In the genomic region with DNA sequence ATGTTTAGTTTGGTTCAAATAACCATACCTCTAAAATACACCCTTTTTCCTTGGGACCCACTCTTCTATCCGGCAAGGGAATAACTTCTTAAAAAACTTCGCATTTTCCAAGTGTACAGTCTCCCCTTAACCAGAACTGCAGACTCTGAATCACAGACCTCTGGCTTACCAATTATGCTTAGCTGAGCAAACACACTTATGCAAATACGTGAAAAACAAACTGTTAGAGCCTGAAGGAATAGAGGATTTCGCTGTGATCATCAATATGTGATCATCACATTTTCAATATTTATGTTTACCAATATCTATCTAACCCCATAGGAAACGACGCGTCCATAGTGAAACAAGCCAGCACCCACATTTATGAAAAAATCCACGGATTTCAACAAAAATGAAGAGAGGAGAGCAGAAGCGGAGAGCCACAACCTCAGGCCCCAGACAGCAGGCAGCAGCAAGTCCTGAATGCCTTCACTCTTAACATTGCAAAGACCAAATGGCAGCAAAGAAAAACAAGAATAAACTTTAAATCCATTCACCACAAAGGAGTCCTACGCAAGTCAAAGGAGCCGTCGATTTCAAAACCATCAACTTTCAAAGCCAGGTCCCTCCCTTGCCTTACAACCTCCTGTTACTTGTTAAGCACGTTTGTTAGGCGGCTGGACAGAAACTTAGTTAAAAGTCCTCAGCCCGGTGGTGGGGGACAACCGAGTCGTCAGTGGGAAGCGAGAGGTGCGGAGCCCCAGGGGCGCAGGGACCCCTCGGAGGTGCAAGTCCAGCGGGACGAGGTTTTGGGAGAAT, we compare ENCODE assay signal across 8 cellular contexts. TPM values are rescaled to one million over a fixed set of nuclear protein-coding genes. Genes with fewer than 3 reads are reported as not detected.
DNase-seq lines count a peak whose midpoint lies in the region; ATAC-seq, FAIRE-seq and TF ChIP-seq lines count a peak whose summit lies in the region.

No MANE protein-coding gene starts in this region.

- POLR2A ChIA-PET in OCI-LY7 (lab: Charles Lee), result interaction anchor here (0.6 kb wide), 1 partner anchor 241 kb away, joined by 3 read pairs; no protein-coding TSS in a partner anchor

- no peak overlapping the region for H3K27ac Mint-ChIP-seq in stimulated activated memory B cell treated with anti-CD40 and anti-IgM and Interleukin-4, amounts not matched to agents 10 μg/mL and 1 μg/mL and 100 μg/mL, for 72 hours

- H3K27ac ChIP-seq in heart right ventricle (peak overlapping the region; percentile 52 to 91 (median 78)), OCI-LY7 (ENCODE audit: low read depth, low read length, poor library complexity, severe bottlenecking) (no peak overlapping the region)

- no peak overlapping the region for H3K4me2 ChIP-seq in OCI-LY7 (ENCODE audit: low read length)

- no peaks in the 10 kb centered on the region for H3K9me2 ChIP-seq in OCI-LY7 (ENCODE audit: insufficient read depth, low read length)

- H3K9me3 ChIP-seq in heart right ventricle (no peaks in the 10 kb centered on the region), OCI-LY7 (ENCODE audit: low read length) (no peaks in the 10 kb centered on the region)

- CTCF ChIA-PET in OCI-LY7 (lab: Charles Lee; ENCODE audit: unreplicated experiment), result no interaction called here

- peaks cover 4% of the 10 kb centered on the region for H3K36me3 Mint-ChIP-seq in stimulated activated memory B cell treated with anti-CD40 and anti-IgM and Interleukin-4, amounts not matched to agents 10 μg/mL and 1 μg/mL and 100 μg/mL, for 72 hours

- peaks cover 0 to 33% (median 6%) of the 10 kb centered on the region in 9 donors for H3K4me1 ChIP-seq in heart right ventricle
- H3K4me1 ChIP-seq in OCI-LY7 (ENCODE audit: insufficient read depth, low read length, poor library complexity, severe bottlenecking), result no peaks in the 10 kb centered on the region

- H3K36me3 ChIP-seq in heart right ventricle, result no peaks in the 10 kb centered on the region
- no peaks in the 10 kb centered on the region for H3K36me3 ChIP-seq in OCI-LY7 (ENCODE audit: insufficient read depth, low read length)

- peaks cover 15% of the 10 kb centered on the region for H3K4me1 Mint-ChIP-seq in stimulated activated memory B cell treated with anti-CD40 and anti-IgM and Interleukin-4, amounts not matched to agents 10 μg/mL and 1 μg/mL and 100 μg/mL, for 72 hours

- no peak for TF ChIP-seq POLR2A in H54 (IDR thresholded peaks at IDR 0.05; ENCODE audit: low read depth, low read length)

- peaks cover 56% of the 10 kb centered on the region for H3K27me3 Mint-ChIP-seq in stimulated activated memory B cell treated with anti-CD40 and anti-IgM and Interleukin-4, amounts not matched to agents 10 μg/mL and 1 μg/mL and 100 μg/mL, for 72 hours

- intact Hi-C loops in heart right ventricle (cut with DNase I), result loop anchor here in 3 of 10 donors (5.0 to 10.0 kb wide), 3 partner anchors 142 to 260 kb away; no protein-coding TSS in a partner anchor
- intact Hi-C loops in OCI-LY7 (cut with micrococcal nuclease; ENCODE audit: unreplicated experiment), result no loop called here

- WGBS in heart right ventricle, 2 donors, result 11 to 12% methylated on average over 23 of the region's 23 CpGs

- H2AFZ ChIP-seq in OCI-LY7 (ENCODE audit: low read length), result no peak overlapping the region

- H3K27me3 ChIP-seq in heart right ventricle, result peaks cover 4 to 70% (median 54%) of the 10 kb centered on the region in 7 donors

- no peak overlapping the region for H3K4me3 Mint-ChIP-seq in stimulated activated memory B cell treated with anti-CD40 and anti-IgM and Interleukin-4, amounts not matched to agents 10 μg/mL and 1 μg/mL and 100 μg/mL, for 72 hours

- ATAC-seq in heart right ventricle, result peak in 2 of 8 donors; percentile 3 to 23
- no peak for ATAC-seq in HG03521 (IDR thresholded peaks at IDR 0.05; ENCODE audit: unreplicated experiment)
- ATAC-seq in stimulated activated memory B cell treated with anti-CD40 and anti-IgM and Interleukin-4, amounts not matched to agents 10 μg/mL and 1 μg/mL and 100 μg/mL, for 72 hours, result no peak

- H4K20me1 ChIP-seq in OCI-LY7 (ENCODE audit: insufficient read depth, low read length), result no peaks in the 10 kb centered on the region

- FAIRE-seq in H54 (lab: Jason Lieb, UNC), result peak; percentile 62

- no peaks in the 10 kb centered on the region for H3K9me3 Mint-ChIP-seq in stimulated activated memory B cell treated with anti-CD40 and anti-IgM and Interleukin-4, amounts not matched to agents 10 μg/mL and 1 μg/mL and 100 μg/mL, for 72 hours

- peak overlapping the region; percentile 35 to 70 (median 56) for H3K4me3 ChIP-seq in heart right ventricle
- H3K4me3 ChIP-seq in OCI-LY7 (ENCODE audit: low read depth, low read length, poor library complexity, severe bottlenecking), result no peak overlapping the region

- TF ChIP-seq CTCF in heart right ventricle (IDR thresholded peaks at IDR 0.05), result no peak
- no peak for TF ChIP-seq CTCF in OCI-LY7 (conservative IDR thresholded peaks at IDR 0.05; ENCODE audit: low read length)

- H3K79me2 ChIP-seq in OCI-LY7 (ENCODE audit: insufficient read depth, low read depth, low read length), result no peaks in the 10 kb centered on the region

- no peak for DNase-seq in H54 (ENCODE audit: insufficient read length, low spot score)
- peak; percentile 24 for DNase-seq in SW480 (ENCODE audit: low spot score)
- DNase-seq in heart right ventricle, result no peak
- DNase-seq in putamen (ENCODE audit: low spot score), result peak; percentile 25
- no peak for DNase-seq in NCI-H1048 (lab: John Stamatoyannopoulos, UW)
- DNase-seq in OCI-LY7 (ENCODE audit: low spot score), result no peak

- no TSS peak for BruUV-seq in OCI-LY7 (replicated peaks; lab: Mats Ljungman, UMichigan)

RNA-seq across cellular contexts. Expression of a gene that starts 1.1 kb away (rescaled TPM):
- 10 to 100 TPM in 3 of 10 donors, 1 to 10 TPM in 7; 4.0 to 16.6 (median 7.6) TPM for total RNA-seq in heart right ventricle
- 1 to 10 TPM; 7.3 to 9.6 TPM for polyA plus RNA-seq in heart right ventricle
- total RNA-seq in OCI-LY7 (2014; rRNA removed; shearing (Covaris generic)), result not detected in 2 replicates
- not detected in 2 replicates for total RNA-seq in OCI-LY7 (2022)

Comparison
In these comparisons a context has a peak if more than half of its experiments do, and no peak if none do; other contexts are left out.
1. DNase-seq: peak in SW480 (single experiment) and putamen (single experiment); none in H54 (single experiment), heart right ventricle (0 of 2), NCI-H1048 (single experiment) and OCI-LY7 (single experiment).
2. RNA of a gene that starts 1.1 kb away (total RNA-seq): 4.0 to 16.6 TPM in heart right ventricle; not detected in OCI-LY7; every median in the first group is over 4 times any median in the second.